In genomic region chr5:131381792-131382191, GRCh38 we compare ENCODE assay signal across 8 cellular contexts.
DNase-seq lines count a peak whose midpoint lies in the region; ATAC-seq lines count a peak whose summit lies in the region.

No MANE protein-coding gene starts in this region.

- no peaks in the 10 kb centered on the region for H3K27me3 Mint-ChIP-seq in effector memory CD8-positive, alpha-beta T cell

- H3K27me3 ChIP-seq in HAP-1 (ENCODE audit: low read depth) = no peaks in the 10 kb centered on the region

- DNase-seq in effector memory CD8-positive, alpha-beta T cell = no peak
- no peak for DNase-seq in hypothalamus (lab: John Stamatoyannopoulos, UW)
- DNase-seq in HAP-1 (ENCODE audit: low spot score in 2 of 2) = no peak
- no peak for DNase-seq in CD1c-positive myeloid dendritic cell (ENCODE audit: extremely low spot score)
- DNase-seq in NCI-H1930 (lab: John Stamatoyannopoulos, UW) = no peak

- no peaks in the 10 kb centered on the region for H3K9me3 Mint-ChIP-seq in effector memory CD8-positive, alpha-beta T cell

- H3K4me3 ChIP-seq in HAP-1 = no peak overlapping the region

- in situ Hi-C loops in HAP-1 (cut with MboI; ENCODE audit: low sequenced_read_pairs) = loop anchor here (25.0 kb wide), 1 partner anchor 219 kb away; the partner anchor contains the start of genes HINT1 and LYRM7

- peak overlapping the region; percentile 92 to 97 for H3K27ac Mint-ChIP-seq in effector memory CD8-positive, alpha-beta T cell

- peak overlapping the region; percentile 31 to 68 for H3K4me3 Mint-ChIP-seq in effector memory CD8-positive, alpha-beta T cell

- peaks cover 78% of the 10 kb centered on the region for H3K36me3 Mint-ChIP-seq in effector memory CD8-positive, alpha-beta T cell (ENCODE audit: insufficient read depth)

- H3K4me1 ChIP-seq in HAP-1 = no peaks in the 10 kb centered on the region; the same call in 1 of the 2 replicates

- no peaks in the 10 kb centered on the region for H3K9me3 ChIP-seq in HAP-1

- peaks cover 40 to 63% of the 10 kb centered on the region in 2 donors for H3K4me1 Mint-ChIP-seq in effector memory CD8-positive, alpha-beta T cell (ENCODE audit: low read depth in 2 of 2)

- ATAC-seq in GM18508 (IDR thresholded peaks at IDR 0.05; ENCODE audit: insufficient read depth, unreplicated experiment) = peak; percentile 37
- peak; percentile 55 for ATAC-seq in GM21529 (IDR thresholded peaks at IDR 0.05; ENCODE audit: unreplicated experiment)
- ATAC-seq in HG03520 (IDR thresholded peaks at IDR 0.05; ENCODE audit: unreplicated experiment) = peak; percentile 45
- no peak for ATAC-seq in effector memory CD8-positive, alpha-beta T cell (replicated peaks)

- no peaks in the 10 kb centered on the region; the same call in 1 of the 2 replicates for H3K36me3 ChIP-seq in HAP-1 (replicated peaks)
